In the genomic region with DNA sequence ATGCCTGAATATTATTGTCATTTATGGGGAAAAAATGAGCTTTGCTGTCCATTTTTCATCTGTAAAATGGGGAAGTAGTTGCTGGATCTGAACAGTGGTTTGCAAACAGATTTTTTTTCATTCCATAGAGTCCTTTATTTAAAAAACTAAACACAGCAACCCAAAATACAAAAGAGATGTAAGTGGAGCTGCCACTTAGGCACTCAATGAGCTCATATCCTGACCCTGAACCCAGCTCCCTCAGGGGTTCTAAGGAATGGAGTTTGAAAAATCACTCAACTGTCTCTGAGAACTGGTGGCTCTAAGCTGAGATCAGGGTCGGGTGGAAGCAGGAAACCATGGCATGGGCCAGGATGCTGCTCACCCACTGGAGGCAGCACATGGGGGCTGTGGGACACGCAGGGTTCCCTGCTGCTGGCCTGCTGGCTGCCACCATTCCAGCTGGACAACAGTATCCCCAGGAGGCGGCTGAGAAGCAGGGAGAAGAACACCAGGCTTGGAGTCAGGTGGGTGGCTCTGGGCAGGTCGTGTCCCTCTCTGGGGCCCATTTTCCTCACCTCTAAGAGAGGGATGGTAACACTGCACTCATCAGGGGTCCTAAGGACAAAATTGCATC, we compare ENCODE assay signal across 15 cellular contexts. TPM values are rescaled to one million over a fixed set of nuclear protein-coding genes. Genes with fewer than 3 reads are reported as not detected.
DNase-seq lines count a peak whose midpoint lies in the region; ATAC-seq lines count a peak whose summit lies in the region.
"Had no signal": no experiment of that assay in that cellular context is flagged by ENCODE, and none has a peak within 500 bp of the region (broad histone marks: within the 10 kb centered on the region; RNA-seq: fewer than 3 reads in every experiment).

No MANE protein-coding gene starts in this region.

- intact Hi-C loops in activated CD4-positive, alpha-beta memory T cell treated with anti-CD3 and anti-CD28 coated beads for 36 hours (cut with micrococcal nuclease), result loop anchor here (10.0 kb wide), 1 partner anchor 725 kb away; no protein-coding TSS in a partner anchor

- H3K4me1 ChIP-seq in BLaER1, result peaks cover 73% of the 10 kb centered on the region
- H3K4me1 ChIP-seq in CD8-positive, alpha-beta memory T cell (ENCODE audit: insufficient read depth, low read length), result peaks cover 65% of the 10 kb centered on the region

- CTCF ChIA-PET in CD8-positive, alpha-beta memory T cell (lab: Charles Lee), result interaction anchor here (1.1 to 3.8 kb wide), 9 partner anchors 9 to 68 kb away, joined by 3 to 13 read pairs (median 6); a partner anchor contains a TSS
- CTCF ChIA-PET in activated CD4-positive, alpha-beta memory T cell treated with anti-CD3 and anti-CD28 coated beads for 36 hours (lab: Charles Lee), result interaction anchor here (0.8 to 6.4 kb wide), 8 partner anchors 14 to 67 kb away, joined by 3 to 39 read pairs (median 4); no protein-coding TSS in a partner anchor

- peak overlapping the region in 2 of 7 donors; percentile 5 to 28 for H3K4me3 Mint-ChIP-seq in CD8-positive, alpha-beta memory T cell
- H3K4me3 Mint-ChIP-seq in activated CD4-positive, alpha-beta memory T cell treated with anti-CD3 and anti-CD28 coated beads for 36 hours, result no peak overlapping the region

- peaks cover 0 to 5% (median 0%) of the 10 kb centered on the region in 3 donors for H3K36me3 Mint-ChIP-seq in CD8-positive, alpha-beta memory T cell
- peaks cover 17% of the 10 kb centered on the region for H3K36me3 Mint-ChIP-seq in activated CD4-positive, alpha-beta memory T cell treated with anti-CD3 and anti-CD28 coated beads for 36 hours

- DNase-seq in CD8-positive, alpha-beta memory T cell, result no peak
- DNase-seq in activated CD4-positive, alpha-beta memory T cell treated with anti-CD3 and anti-CD28 coated beads for 36 hours, result no peak
- DNase-seq in kidney tubule cell (ENCODE audit: low spot score) (peak; percentile 17), NCI-H526 treated with DMSO at 0.1 percent for 48 hours (lab: John Stamatoyannopoulos, UW) (no peak), OCI-M2 (lab: John Stamatoyannopoulos, UW; ENCODE audit: unreplicated experiment) (no peak)
- DNase-seq: activated CD4-positive, alpha-beta T cell treated with anti-CD3 and anti-CD28 coated beads, Interleukin-2, amount 50 U/mL, for 1 hour; activated gamma-delta T cell; C1 segment of cervical spinal cord; glutamatergic neuron; kidney glomerular epithelial cell; NCI-H1092 treated with DMSO at 0.1 percent for 48 hours; NCI-H345 had no signal

- no peaks in the 10 kb centered on the region for H4K20me1 ChIP-seq in BLaER1

- no peaks in the 10 kb centered on the region for H3K9me3 ChIP-seq in BLaER1
- H3K9me3 ChIP-seq in CD8-positive, alpha-beta memory T cell (ENCODE audit: low read length), result no peaks in the 10 kb centered on the region

- peak overlapping the region; percentile 35; the same call in 1 of the 2 replicates for H3K27ac ChIP-seq in BLaER1
- no peak overlapping the region for H3K27ac ChIP-seq in CD8-positive, alpha-beta memory T cell (ENCODE audit: low read depth, low read length)

- no peaks in the 10 kb centered on the region for H3K9me3 Mint-ChIP-seq in CD8-positive, alpha-beta memory T cell
- no peaks in the 10 kb centered on the region for H3K9me3 Mint-ChIP-seq in activated CD4-positive, alpha-beta memory T cell treated with anti-CD3 and anti-CD28 coated beads for 36 hours

- no peaks in the 10 kb centered on the region for H3K36me3 ChIP-seq in BLaER1
- no peaks in the 10 kb centered on the region for H3K36me3 ChIP-seq in CD8-positive, alpha-beta memory T cell (ENCODE audit: insufficient read depth, low read length)

- POLR2A ChIA-PET in CD8-positive, alpha-beta memory T cell (lab: Charles Lee), result interaction anchor here (0.7 kb wide), 1 partner anchor 142 kb away, joined by 5 read pairs; no protein-coding TSS in a partner anchor
- POLR2A ChIA-PET in activated CD4-positive, alpha-beta memory T cell treated with anti-CD3 and anti-CD28 coated beads for 36 hours (lab: Charles Lee), result interaction anchor here (0.7 to 1.5 kb wide), 2 partner anchors 9 to 25 kb away, joined by 3 to 18 read pairs; no protein-coding TSS in a partner anchor

- H3K4me1 Mint-ChIP-seq in CD8-positive, alpha-beta memory T cell, result peaks cover 56 to 81% (median 75%) of the 10 kb centered on the region in 3 donors
- peaks cover 84% of the 10 kb centered on the region for H3K4me1 Mint-ChIP-seq in activated CD4-positive, alpha-beta memory T cell treated with anti-CD3 and anti-CD28 coated beads for 36 hours (ENCODE audit: low read depth)

- peak overlapping the region; percentile 45; the same call in 1 of the 2 replicates for H3K9ac ChIP-seq in BLaER1

- H3K27ac Mint-ChIP-seq in CD8-positive, alpha-beta memory T cell, result peak overlapping the region; percentile 46 to 99 (median 90)
- H3K27ac Mint-ChIP-seq in activated CD4-positive, alpha-beta memory T cell treated with anti-CD3 and anti-CD28 coated beads for 36 hours, result peak overlapping the region; percentile 99

- no peaks in the 10 kb centered on the region for H3K27me3 Mint-ChIP-seq in CD8-positive, alpha-beta memory T cell
- H3K27me3 Mint-ChIP-seq in activated CD4-positive, alpha-beta memory T cell treated with anti-CD3 and anti-CD28 coated beads for 36 hours, result no peaks in the 10 kb centered on the region

- no peaks in the 10 kb centered on the region for H3K27me3 ChIP-seq in BLaER1
- no peaks in the 10 kb centered on the region for H3K27me3 ChIP-seq in CD8-positive, alpha-beta memory T cell (ENCODE audit: insufficient read depth, low read length, poor library complexity, severe bottlenecking)

- no peak for ATAC-seq in HG02885 (IDR thresholded peaks at IDR 0.05; ENCODE audit: poor library complexity, unreplicated experiment)
- no peak for ATAC-seq in GM18870 (IDR thresholded peaks at IDR 0.05; ENCODE audit: unreplicated experiment)

- H3K4me2 ChIP-seq in BLaER1, result peak overlapping the region; percentile 75

- no peak overlapping the region for H3K4me3 ChIP-seq in BLaER1
- H3K4me3 ChIP-seq in CD8-positive, alpha-beta memory T cell (ENCODE audit: low read length), result no peak overlapping the region

RNA-seq across cellular contexts. Expression of a gene that starts 9.6 kb away (rescaled TPM):
- 10 to 100 TPM; 78.2 to 88.4 TPM for total RNA-seq in CD8-positive, alpha-beta memory T cell
- 41.5 TPM for polyA plus RNA-seq in CD8-positive, alpha-beta memory T cell
- total RNA-seq in activated CD4-positive, alpha-beta memory T cell treated with anti-CD3 and anti-CD28 coated beads for 36 hours, result 100 to 1,000 TPM; 137 to 144 TPM
